ENCODE assay signal across 8 cellular contexts in genomic region chr6:35332074-35332887, GRCh38. TPM values are rescaled to one million over a fixed set of nuclear protein-coding genes. Genes with fewer than 3 reads are reported as not detected.
DNase-seq lines count a peak whose midpoint lies in the region; ATAC-seq and TF ChIP-seq lines count a peak whose summit lies in the region.
"Not testable (repeated sequence)": the region's sequence is repeated elsewhere in the genome, so short reads cannot be mapped to it uniquely, and the experiment has no call there.

No MANE protein-coding gene starts in this region.

- H3K9me3 Mint-ChIP-seq in T-cell: not testable (repeated sequence)
- peaks cover 13% of the 10 kb centered on the region for H3K9me3 Mint-ChIP-seq in mesothelial cell of epicardium

- POLR2A ChIA-PET in T-cell (lab: Charles Lee): interaction anchor here in 1 of 2 donors (0.6 to 0.7 kb wide), 2 partner anchors 10 to 291 kb away, joined by 3 to 6 read pairs; partner anchors contain the start of gene PPARD

- CTCF ChIA-PET in T-cell (lab: Charles Lee): interaction anchor here (0.6 to 1.6 kb wide), 10 partner anchors 10 to 1185 kb away, joined by 3 to 11 read pairs (median 4); partner anchors contain the start of genes PPARD (in 1 of the 2) and ZNF76 (in 1 of the 2)

- H3K27me3 ChIP-seq in colonic mucosa: not testable (repeated sequence)

- H3K9ac ChIP-seq in colonic mucosa (ENCODE audit: low read depth in 2 of 2, low read length in 2 of 2): not testable (repeated sequence)

- peaks cover 18% of the 10 kb centered on the region for H3K36me3 Mint-ChIP-seq in T-cell
- not testable (repeated sequence) for H3K36me3 Mint-ChIP-seq in mesothelial cell of epicardium

- peak overlapping the region in 1 of 3 donors; percentile 65 for H3K4me3 Mint-ChIP-seq in T-cell
- not testable (repeated sequence) for H3K4me3 Mint-ChIP-seq in mesothelial cell of epicardium

- H3K27ac ChIP-seq in colonic mucosa: not testable (repeated sequence)

- not testable (repeated sequence) for H3K27me3 Mint-ChIP-seq in T-cell
- peaks cover 40% of the 10 kb centered on the region for H3K27me3 Mint-ChIP-seq in mesothelial cell of epicardium (ENCODE audit: low read depth)

- peaks cover 32 to 41% (median 37%) of the 10 kb centered on the region in 3 donors for H3K4me1 Mint-ChIP-seq in T-cell
- H3K4me1 Mint-ChIP-seq in mesothelial cell of epicardium: not testable (repeated sequence)

- not testable (repeated sequence) for H3K4me1 ChIP-seq in colonic mucosa

- H3K9me3 ChIP-seq in colonic mucosa: not testable (repeated sequence)

- TF ChIP-seq CTCF in LNCAP (IDR thresholded peaks at IDR 0.05): peak; percentile 30; the same call in 1 of the 2 replicates
- TF ChIP-seq CTCF in colonic mucosa (IDR thresholded peaks at IDR 0.05): peak; percentile 16
- TF ChIP-seq CTCF in mesothelial cell of epicardium (IDR thresholded peaks at IDR 0.05; ENCODE audit: unreplicated experiment): peak; percentile 9

- H3K27ac Mint-ChIP-seq in T-cell: peak overlapping the region; percentile 83 to 89
- not testable (repeated sequence) for H3K27ac Mint-ChIP-seq in mesothelial cell of epicardium

- ATAC-seq in T-cell (replicated peaks in 1 of 4): peak; percentile 88 to 92 (median 91)

- intact Hi-C loops in colonic mucosa (cut with DNase I): not testable (repeated sequence)

- peak; percentile 87 for DNase-seq in DMS 273 (lab: John Stamatoyannopoulos, UW; ENCODE audit: unreplicated experiment)
- DNase-seq in NCI-H345 treated with DMSO at 0.1 percent for 48 hours (lab: John Stamatoyannopoulos, UW; ENCODE audit: unreplicated experiment): peak; percentile 53
- DNase-seq in T-cell: peak; percentile 61 to 90 (median 80)
- peak; percentile 30 for DNase-seq in activated T-cell treated with anti-CD3 and anti-CD28 coated beads for 48 hours (ENCODE audit: low read depth)
- DNase-seq in colonic mucosa: peak; percentile 79
- not testable (repeated sequence) for DNase-seq in mesothelial cell of epicardium (ENCODE audit: low spot score in 2 of 2, unreplicated experiment in 2 of 2)
- peak; percentile 59 for DNase-seq in stimulated activated CD8-positive, alpha-beta memory T cell treated with anti-CD3 and anti-CD28 coated beads, Interleukin-4, amount 100 ng/mL, for 48 hours

- H3K36me3 ChIP-seq in colonic mucosa: not testable (repeated sequence)

- H3K4me3 ChIP-seq in colonic mucosa: not testable (repeated sequence)

RNA-seq across cellular contexts. Expression of gene PPARD, which starts 10.1 kb away (rescaled TPM):
- total RNA-seq in T-cell (10 to 100 TPM; 36.8 to 41.3 (median 37.9) TPM), colonic mucosa (10 to 100 TPM; 38.1 to 41.8 TPM), mesothelial cell of epicardium (19.5 to 21.7 TPM (median 20.8 TPM) in 3 replicates)

RNA-seq across cellular contexts. Expression of gene DEF6, which starts 34.7 kb away (rescaled TPM):
- total RNA-seq in T-cell (100 to 1,000 TPM; 221 to 311 (median 298) TPM), colonic mucosa (10 to 100 TPM in 1 of 2 donors, 1 to 10 TPM in 1; 8.1 to 12.5 TPM), mesothelial cell of epicardium (9.3 to 11.3 TPM (median 9.7 TPM) in 3 replicates)

Comparison
In these comparisons a context has a peak if more than half of its experiments do, and no peak if none do; other contexts are left out.
1. RNA of gene DEF6, which starts 34.7 kb away (total RNA-seq): 221 to 311 TPM in T-cell; 8.1 to 12.5 TPM in colonic mucosa and 9.3 to 11.3 TPM in mesothelial cell of epicardium; every median in the first group is over 10 times any median in the second.
2. Peak in every context shown above with its lines, with median percentiles within 50 percentile points of each other: CTCF ChIP-seq.